In genomic region chr3:192652731-192653130, GRCh38 we compare ENCODE assay signal across 28 cellular contexts.
DNase-seq lines count a peak whose midpoint lies in the region; ATAC-seq, FAIRE-seq and TF ChIP-seq lines count a peak whose summit lies in the region.
"Had no signal": no experiment of that assay in that cellular context is flagged by ENCODE, and none has a peak within 500 bp of the region (broad histone marks: within the 10 kb centered on the region; RNA-seq: fewer than 3 reads in every experiment).

No MANE protein-coding gene starts in this region.

- 65 to 69% methylated on average over 3 of the region's 3 CpGs for WGBS in heart right ventricle, 2 donors
- no CpG with 5 or more reads among the region's 3 CpGs for WGBS in iPS DF 6.9 (ENCODE audit: insufficient coverage, insufficient read length)

- no peaks in the 10 kb centered on the region for H3K36me3 ChIP-seq in heart right ventricle
- no peaks in the 10 kb centered on the region for H3K36me3 ChIP-seq in GM23338 (ENCODE audit: insufficient read depth)
- no peaks in the 10 kb centered on the region for H3K36me3 ChIP-seq in bronchial epithelial cell (ENCODE audit: control insufficient read depth, insufficient read depth, low read length)
- no peaks in the 10 kb centered on the region for H3K36me3 ChIP-seq in iPS DF 6.9 (ENCODE audit: control insufficient read depth, insufficient read depth, low read length)
- H3K36me3 ChIP-seq: BLaER1 treated with 17β-estradiol and CSF1 and Interleukin-3, amounts not matched to agents 10 nM and 100 nM had no signal

- no peaks in the 10 kb centered on the region for H3K79me2 ChIP-seq in GM23338 (replicated peaks; ENCODE audit: insufficient read depth)

- peak overlapping the region; percentile 76; the same call in 1 of the 2 replicates for H3K27ac Mint-ChIP-seq in GM23338
- H3K27ac Mint-ChIP-seq: CD4-positive, alpha-beta T cell had no signal

- H3K27ac ChIP-seq in heart right ventricle, result peak overlapping the region in 9 of 10 donors; percentile 32 to 74 (median 63)
- no peak overlapping the region for H3K27ac ChIP-seq in GM23338 (ENCODE audit: low read depth)
- H3K27ac ChIP-seq in iPS DF 6.9 (ENCODE audit: low read length), result no peak overlapping the region
- H3K27ac ChIP-seq: BLaER1 treated with 17β-estradiol and CSF1 and Interleukin-3, amounts not matched to agents 10 nM and 100 nM; HL-60; PC-9 had no signal

- no peaks in the 10 kb centered on the region for H3K9me3 Mint-ChIP-seq in GM23338
- H3K9me3 Mint-ChIP-seq: CD4-positive, alpha-beta T cell had no signal

- no peaks in the 10 kb centered on the region for H3K36me3 Mint-ChIP-seq in GM23338 (ENCODE audit: low read depth)

- intact Hi-C loops in heart right ventricle (cut with DNase I), result loop anchor here in 4 of 10 donors (5.0 to 10.0 kb wide), 4 partner anchors 52 to 122 kb away; no protein-coding TSS in a partner anchor
- intact Hi-C loops in cardiac septum (cut with DNase I), result no loop called here

- H3K27me3 Mint-ChIP-seq in GM23338 (ENCODE audit: insufficient read depth, low read depth, poor library complexity), result no peaks in the 10 kb centered on the region
- H3K27me3 Mint-ChIP-seq: CD4-positive, alpha-beta T cell had no signal

- TF ChIP-seq CTCF in heart right ventricle (IDR thresholded peaks at IDR 0.05) (no peak), GM23338 (conservative IDR thresholded peaks at IDR 0.05; ENCODE audit: low read depth in 2 of 2) (no peak), bronchial epithelial cell (IDR thresholded peaks at IDR 0.05; ENCODE audit: insufficient read depth, low read length, severe bottlenecking) (no peak)

- no peak overlapping the region for H3K4me2 ChIP-seq in GM23338
- H3K4me2 ChIP-seq: BLaER1 treated with 17β-estradiol and CSF1 and Interleukin-3, amounts not matched to agents 10 nM and 100 nM; PC-9 had no signal

- H3K4me3 ChIP-seq in heart right ventricle, result no peak overlapping the region
- no peak overlapping the region for H3K4me3 ChIP-seq in GM23338
- no peak overlapping the region for H3K4me3 ChIP-seq in bronchial epithelial cell (ENCODE audit: low read depth, low read length)
- no peak overlapping the region for H3K4me3 ChIP-seq in iPS DF 6.9 (ENCODE audit: low read length)
- H3K4me3 ChIP-seq: BLaER1 treated with 17β-estradiol and CSF1 and Interleukin-3, amounts not matched to agents 10 nM and 100 nM; GM12878; PC-9 had no signal

- H3K27me3 ChIP-seq in heart right ventricle (no peaks in the 10 kb centered on the region), GM23338 (ENCODE audit: insufficient read depth) (no peaks in the 10 kb centered on the region), bronchial epithelial cell (ENCODE audit: control insufficient read depth, insufficient read depth, low read length) (no peaks in the 10 kb centered on the region), iPS DF 6.9 (ENCODE audit: control insufficient read depth, insufficient read depth, low read length) (no peaks in the 10 kb centered on the region)
- H3K27me3 ChIP-seq: BLaER1 treated with 17β-estradiol and CSF1 and Interleukin-3, amounts not matched to agents 10 nM and 100 nM had no signal

- H4K20me1 ChIP-seq in GM23338 (replicated peaks; ENCODE audit: insufficient read depth), result no peaks in the 10 kb centered on the region
- H4K20me1 ChIP-seq: BLaER1 treated with 17β-estradiol and CSF1 and Interleukin-3, amounts not matched to agents 10 nM and 100 nM had no signal

- no peak overlapping the region for H3K4me3 Mint-ChIP-seq in GM23338
- H3K4me3 Mint-ChIP-seq: CD4-positive, alpha-beta T cell had no signal

- H3K4me1 Mint-ChIP-seq in GM23338, result peaks cover 17% of the 10 kb centered on the region

- no peak overlapping the region for H2AFZ ChIP-seq in GM23338
- H2AFZ ChIP-seq: PC-9 had no signal

- H3K9me3 ChIP-seq in heart right ventricle (no peaks in the 10 kb centered on the region), iPS DF 6.9 (ENCODE audit: control insufficient read depth, insufficient read depth, low read length) (no peaks in the 10 kb centered on the region)
- H3K9me3 ChIP-seq: BLaER1 treated with 17β-estradiol and CSF1 and Interleukin-3, amounts not matched to agents 10 nM and 100 nM had no signal

- DNase-seq in heart right ventricle (no peak), cardiac septum (ENCODE audit: low spot score) (no peak), GM23338 (ENCODE audit: low spot score) (peak; percentile 23), bronchial epithelial cell (ENCODE audit: low read depth) (peak; percentile 5), iPS DF 6.9 (ENCODE audit: low read depth, low spot score) (peak; percentile 4), KG1 (lab: John Stamatoyannopoulos, UW) (no peak), NCI-H187 (lab: John Stamatoyannopoulos, UW) (no peak)
- DNase-seq: AML-193; CD4-positive, alpha-beta T cell; GDM1; GOT3; HCEC 1CT; Karpas-422; NCI-H1092 treated with DMSO at 0.1 percent for 48 hours; NCI-H1436; NCI-H187 treated with DMSO at 0.1 percent for 48 hours; NCI-H446; NCI-H526; NCI-H82; NK-92 treated with Interleukin-12 subunit alpha and Interleukin-12 subunit beta, amount 100 ng/mL, for 24 hours; PC-9; SHP77 had no signal

- H3F3A ChIP-seq in GM23338 (replicated peaks; ENCODE audit: low read depth), result no peaks in the 10 kb centered on the region

- no peak for FAIRE-seq in bronchial epithelial cell (lab: Jason Lieb, UNC)
- FAIRE-seq: A204.1, D721Med, GM12878 had no signal

- ATAC-seq in heart right ventricle (no peak), GM23338 (no peak; the same call in 1 of the 3 replicates), HG03097 (IDR thresholded peaks at IDR 0.05; ENCODE audit: low FRiP score, unreplicated experiment) (no peak)
- ATAC-seq: GM12878 had no signal

- peaks cover 0 to 14% (median 6%) of the 10 kb centered on the region in 9 donors for H3K4me1 ChIP-seq in heart right ventricle
- H3K4me1 ChIP-seq in GM23338 (ENCODE audit: insufficient read depth), result peaks cover 4% of the 10 kb centered on the region
- H3K4me1 ChIP-seq in iPS DF 6.9 (ENCODE audit: control insufficient read depth, insufficient read depth, low read length), result no peaks in the 10 kb centered on the region; the same call in 1 of the 2 replicates

- 0 out of 2 replicates have a peak, but pooled peaks cover 3% of the 10 kb centered on the region for H3K9me2 ChIP-seq in GM23338 (ENCODE audit: insufficient read depth)

TF ChIP-seq in GM23338, 12 proteins besides CTCF, POLR2A, EP300 and RAD21 (continues in another document):
- TF ChIP-seq ZNF114 (CRISPR knock-in tag; IDR thresholded peaks at IDR 0.05) (no peak), REST (IDR thresholded peaks at IDR 0.05; ENCODE audit: unreplicated experiment) (no peak)

Comparison
In these comparisons a context has a peak if more than half of its experiments do, and no peak if none do; other contexts are left out.
1. DNase-seq: peak in GM23338 (single experiment), bronchial epithelial cell (single experiment) and iPS DF 6.9 (single experiment); none in heart right ventricle (0 of 2), cardiac septum (single experiment), KG1 (single experiment) and NCI-H187 (0 of 2).
2. H3K27ac ChIP-seq: peak in heart right ventricle (9 of 10); none in GM23338 (single experiment) and iPS DF 6.9 (single experiment).